In the genomic region with DNA sequence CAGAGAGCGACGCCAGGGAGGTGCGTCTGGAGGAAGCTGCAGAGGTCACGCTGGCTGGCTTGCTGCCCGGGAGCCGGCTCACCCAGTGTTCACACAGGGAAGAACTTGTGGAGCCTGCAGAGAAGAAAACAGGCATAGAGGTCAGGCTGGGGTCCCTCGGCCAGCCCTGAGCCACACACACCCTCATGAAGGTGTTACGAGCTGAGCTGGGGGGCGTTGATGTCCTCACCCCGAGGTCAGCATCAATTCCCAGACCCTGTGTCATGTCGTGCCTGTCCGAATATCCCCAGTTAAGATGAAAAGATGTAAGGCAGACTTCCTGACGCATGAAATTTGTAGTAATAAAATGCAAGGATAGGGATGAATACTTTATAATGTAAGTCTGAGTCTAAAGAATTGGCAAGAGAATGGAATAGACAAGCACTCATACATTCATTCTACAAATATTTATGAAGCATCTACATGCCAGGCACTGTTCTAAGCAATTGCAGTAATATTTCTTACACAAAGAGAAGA, we compare ENCODE assay signal across 9 cellular contexts.
DNase-seq lines count a peak whose midpoint lies in the region; ATAC-seq and TF ChIP-seq lines count a peak whose summit lies in the region.
"Had no signal": no experiment of that assay in that cellular context is flagged by ENCODE, and none has a peak within 500 bp of the region (broad histone marks: within the 10 kb centered on the region; RNA-seq: fewer than 3 reads in every experiment).

No MANE protein-coding gene starts in this region.

- in situ Hi-C loops in ACHN (cut with HindIII; ENCODE audit: low pct_ligation_motif_present, low pct_unique_long_range_greater_than_20kb, low sequenced_read_pairs): no loop called here

- intact Hi-C loops in ovary (cut with DNase I): loop anchor here in 1 of 4 donors (10.0 kb wide), 1 partner anchor 363 kb away; no protein-coding TSS in a partner anchor

- H3K27me3 ChIP-seq in gastroesophageal sphincter: no peaks in the 10 kb centered on the region
- H3K27me3 ChIP-seq in ovary: no peaks in the 10 kb centered on the region

- WGBS in gastroesophageal sphincter (ENCODE audit: low coverage in 1 of 2), 2 donors: 21 to 22% methylated on average over 1 to 3 of the region's 13 CpGs
- 18 to 20% (median 19%) methylated on average over 13 of the region's 13 CpGs for WGBS in ovary, 3 donors

- peak; percentile 85 for ATAC-seq in SK-N-SH treated with all-trans-retinoic acid at 6 μM for 48 hours
- ATAC-seq in gastroesophageal sphincter: peak; percentile 79
- no peak for ATAC-seq in GM19397 (IDR thresholded peaks at IDR 0.05; ENCODE audit: unreplicated experiment)
- no peak for ATAC-seq in HG03196 (IDR thresholded peaks at IDR 0.05; ENCODE audit: unreplicated experiment)

- TF ChIP-seq POLR2A in gastroesophageal sphincter (IDR thresholded peaks at IDR 0.05) (no peak), ovary (IDR thresholded peaks at IDR 0.05) (no peak)

- H3K4me3 ChIP-seq in gastroesophageal sphincter: no peak overlapping the region
- no peak overlapping the region for H3K4me3 ChIP-seq in ovary

- H3K9me3 ChIP-seq in gastroesophageal sphincter (no peaks in the 10 kb centered on the region), ovary (no peaks in the 10 kb centered on the region)

- DNase-seq in ACHN (peak; percentile 74), ovary (peak; percentile 73 to 92 (median 82)), NCI-H146 (lab: John Stamatoyannopoulos, UW) (no peak), HK-2 (ENCODE audit: unreplicated experiment) (no peak)
- DNase-seq: NCI-H2107 had no signal

- TF ChIP-seq CTCF in gastroesophageal sphincter (IDR thresholded peaks at IDR 0.05) (no peak), ovary (IDR thresholded peaks at IDR 0.05) (no peak)

- TF ChIP-seq EP300 in gastroesophageal sphincter (IDR thresholded peaks at IDR 0.05): no peak
- TF ChIP-seq EP300 in ovary (IDR thresholded peaks at IDR 0.05): no peak

- H3K36me3 ChIP-seq in gastroesophageal sphincter: peaks cover 0 to 88% of the 10 kb centered on the region in 2 donors
- no peaks in the 10 kb centered on the region for H3K36me3 ChIP-seq in ovary

- H3K4me1 ChIP-seq in gastroesophageal sphincter (peaks cover 0 to 48% (median 12%) of the 10 kb centered on the region in 3 donors), ovary (ENCODE audit: insufficient read depth) (peaks cover 5% of the 10 kb centered on the region)

- peak overlapping the region; percentile 66 to 81 (median 81) for H3K27ac ChIP-seq in gastroesophageal sphincter
- H3K27ac ChIP-seq in ovary: no peak overlapping the region

TF ChIP-seq in SK-N-SH treated with all-trans-retinoic acid at 6 μM for 48 hours, 23 proteins besides CTCF, POLR2A, EP300 and RAD21 (continues in another document):
- TF ChIP-seq SNAI2 (CRISPR knock-in tag; IDR thresholded peaks at IDR 0.05): no peak
- TF ChIP-seq, protein P1, sequence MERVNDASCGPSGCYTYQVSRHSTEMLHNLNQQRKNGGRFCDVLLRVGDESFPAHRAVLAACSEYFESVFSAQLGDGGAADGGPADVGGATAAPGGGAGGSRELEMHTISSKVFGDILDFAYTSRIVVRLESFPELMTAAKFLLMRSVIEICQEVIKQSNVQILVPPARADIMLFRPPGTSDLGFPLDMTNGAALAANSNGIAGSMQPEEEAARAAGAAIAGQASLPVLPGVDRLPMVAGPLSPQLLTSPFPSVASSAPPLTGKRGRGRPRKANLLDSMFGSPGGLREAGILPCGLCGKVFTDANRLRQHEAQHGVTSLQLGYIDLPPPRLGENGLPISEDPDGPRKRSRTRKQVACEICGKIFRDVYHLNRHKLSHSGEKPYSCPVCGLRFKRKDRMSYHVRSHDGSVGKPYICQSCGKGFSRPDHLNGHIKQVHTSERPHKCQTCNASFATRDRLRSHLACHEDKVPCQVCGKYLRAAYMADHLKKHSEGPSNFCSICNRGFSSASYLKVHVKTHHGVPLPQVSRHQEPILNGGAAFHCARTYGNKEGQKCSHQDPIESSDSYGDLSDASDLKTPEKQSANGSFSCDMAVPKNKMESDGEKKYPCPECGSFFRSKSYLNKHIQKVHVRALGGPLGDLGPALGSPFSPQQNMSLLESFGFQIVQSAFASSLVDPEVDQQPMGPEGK (CRISPR knock-in tag; IDR thresholded peaks at IDR 0.05; ENCODE audit: borderline replicate concordance): no peak
- no peak for TF ChIP-seq ZNF70 (CRISPR knock-in tag; IDR thresholded peaks at IDR 0.05)
- TF ChIP-seq ZC3H10 (CRISPR knock-in tag; IDR thresholded peaks at IDR 0.05): no peak
- no peak for TF ChIP-seq ZNF8 (CRISPR knock-in tag; IDR thresholded peaks at IDR 0.05)
- no peak for TF ChIP-seq PPARA (CRISPR knock-in tag; IDR thresholded peaks at IDR 0.05; ENCODE audit: borderline replicate concordance)
- TF ChIP-seq GLIS3 (CRISPR knock-in tag; IDR thresholded peaks at IDR 0.05): no peak
- no peak for TF ChIP-seq ESRRG (CRISPR knock-in tag; IDR thresholded peaks at IDR 0.05)
- TF ChIP-seq, protein P2, sequence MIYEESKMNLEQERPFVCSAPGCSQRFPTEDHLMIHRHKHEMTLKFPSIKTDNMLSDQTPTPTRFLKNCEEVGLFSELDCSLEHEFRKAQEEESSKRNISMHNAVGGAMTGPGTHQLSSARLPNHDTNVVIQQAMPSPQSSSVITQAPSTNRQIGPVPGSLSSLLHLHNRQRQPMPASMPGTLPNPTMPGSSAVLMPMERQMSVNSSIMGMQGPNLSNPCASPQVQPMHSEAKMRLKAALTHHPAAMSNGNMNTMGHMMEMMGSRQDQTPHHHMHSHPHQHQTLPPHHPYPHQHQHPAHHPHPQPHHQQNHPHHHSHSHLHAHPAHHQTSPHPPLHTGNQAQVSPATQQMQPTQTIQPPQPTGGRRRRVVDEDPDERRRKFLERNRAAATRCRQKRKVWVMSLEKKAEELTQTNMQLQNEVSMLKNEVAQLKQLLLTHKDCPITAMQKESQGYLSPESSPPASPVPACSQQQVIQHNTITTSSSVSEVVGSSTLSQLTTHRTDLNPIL (CRISPR knock-in tag; IDR thresholded peaks at IDR 0.05; ENCODE audit: low read depth): peak; percentile 32; the same call in 1 of the 2 replicates
- TF ChIP-seq, protein P3, sequence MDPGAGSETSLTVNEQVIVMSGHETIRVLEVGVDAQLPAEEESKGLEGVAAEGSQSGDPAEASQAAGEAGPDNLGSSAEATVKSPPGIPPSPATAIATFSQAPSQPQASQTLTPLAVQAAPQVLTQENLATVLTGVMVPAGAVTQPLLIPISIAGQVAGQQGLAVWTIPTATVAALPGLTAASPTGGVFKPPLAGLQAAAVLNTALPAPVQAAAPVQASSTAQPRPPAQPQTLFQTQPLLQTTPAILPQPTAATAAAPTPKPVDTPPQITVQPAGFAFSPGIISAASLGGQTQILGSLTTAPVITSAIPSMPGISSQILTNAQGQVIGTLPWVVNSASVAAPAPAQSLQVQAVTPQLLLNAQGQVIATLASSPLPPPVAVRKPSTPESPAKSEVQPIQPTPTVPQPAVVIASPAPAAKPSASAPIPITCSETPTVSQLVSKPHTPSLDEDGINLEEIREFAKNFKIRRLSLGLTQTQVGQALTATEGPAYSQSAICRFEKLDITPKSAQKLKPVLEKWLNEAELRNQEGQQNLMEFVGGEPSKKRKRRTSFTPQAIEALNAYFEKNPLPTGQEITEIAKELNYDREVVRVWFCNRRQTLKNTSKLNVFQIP (CRISPR knock-in tag; IDR thresholded peaks at IDR 0.05; ENCODE audit: borderline replicate concordance, low read depth): no peak
- no peak for TF ChIP-seq TOX (CRISPR knock-in tag; IDR thresholded peaks at IDR 0.05; ENCODE audit: borderline replicate concordance)
- TF ChIP-seq ZNF565 (CRISPR knock-in tag; conservative IDR thresholded peaks at IDR 0.05; ENCODE audit: low read depth): no peak
- TF ChIP-seq, protein P4, sequence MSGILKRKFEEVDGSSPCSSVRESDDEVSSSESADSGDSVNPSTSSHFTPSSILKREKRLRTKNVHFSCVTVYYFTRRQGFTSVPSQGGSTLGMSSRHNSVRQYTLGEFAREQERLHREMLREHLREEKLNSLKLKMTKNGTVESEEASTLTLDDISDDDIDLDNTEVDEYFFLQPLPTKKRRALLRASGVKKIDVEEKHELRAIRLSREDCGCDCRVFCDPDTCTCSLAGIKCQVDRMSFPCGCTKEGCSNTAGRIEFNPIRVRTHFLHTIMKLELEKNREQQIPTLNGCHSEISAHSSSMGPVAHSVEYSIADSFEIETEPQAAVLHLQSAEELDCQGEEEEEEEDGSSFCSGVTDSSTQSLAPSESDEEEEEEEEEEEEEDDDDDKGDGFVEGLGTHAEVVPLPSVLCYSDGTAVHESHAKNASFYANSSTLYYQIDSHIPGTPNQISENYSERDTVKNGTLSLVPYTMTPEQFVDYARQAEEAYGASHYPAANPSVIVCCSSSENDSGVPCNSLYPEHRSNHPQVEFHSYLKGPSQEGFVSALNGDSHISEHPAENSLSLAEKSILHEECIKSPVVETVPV (CRISPR knock-in tag; IDR thresholded peaks at IDR 0.05): no peak
- TF ChIP-seq ZFP3 (CRISPR knock-in tag; IDR thresholded peaks at IDR 0.05): no peak
- TF ChIP-seq, protein P5, sequence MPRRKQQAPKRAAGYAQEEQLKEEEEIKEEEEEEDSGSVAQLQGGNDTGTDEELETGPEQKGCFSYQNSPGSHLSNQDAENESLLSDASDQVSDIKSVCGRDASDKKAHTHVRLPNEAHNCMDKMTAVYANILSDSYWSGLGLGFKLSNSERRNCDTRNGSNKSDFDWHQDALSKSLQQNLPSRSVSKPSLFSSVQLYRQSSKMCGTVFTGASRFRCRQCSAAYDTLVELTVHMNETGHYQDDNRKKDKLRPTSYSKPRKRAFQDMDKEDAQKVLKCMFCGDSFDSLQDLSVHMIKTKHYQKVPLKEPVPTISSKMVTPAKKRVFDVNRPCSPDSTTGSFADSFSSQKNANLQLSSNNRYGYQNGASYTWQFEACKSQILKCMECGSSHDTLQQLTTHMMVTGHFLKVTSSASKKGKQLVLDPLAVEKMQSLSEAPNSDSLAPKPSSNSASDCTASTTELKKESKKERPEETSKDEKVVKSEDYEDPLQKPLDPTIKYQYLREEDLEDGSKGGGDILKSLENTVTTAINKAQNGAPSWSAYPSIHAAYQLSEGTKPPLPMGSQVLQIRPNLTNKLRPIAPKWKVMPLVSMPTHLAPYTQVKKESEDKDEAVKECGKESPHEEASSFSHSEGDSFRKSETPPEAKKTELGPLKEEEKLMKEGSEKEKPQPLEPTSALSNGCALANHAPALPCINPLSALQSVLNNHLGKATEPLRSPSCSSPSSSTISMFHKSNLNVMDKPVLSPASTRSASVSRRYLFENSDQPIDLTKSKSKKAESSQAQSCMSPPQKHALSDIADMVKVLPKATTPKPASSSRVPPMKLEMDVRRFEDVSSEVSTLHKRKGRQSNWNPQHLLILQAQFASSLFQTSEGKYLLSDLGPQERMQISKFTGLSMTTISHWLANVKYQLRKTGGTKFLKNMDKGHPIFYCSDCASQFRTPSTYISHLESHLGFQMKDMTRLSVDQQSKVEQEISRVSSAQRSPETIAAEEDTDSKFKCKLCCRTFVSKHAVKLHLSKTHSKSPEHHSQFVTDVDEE (CRISPR knock-in tag; IDR thresholded peaks at IDR 0.05): peak; percentile 42; the same call in 1 of the 2 replicates
- peak; percentile 38; the same call in 1 of the 2 replicates for TF ChIP-seq ISL1 (CRISPR knock-in tag; IDR thresholded peaks at IDR 0.05)
- TF ChIP-seq TCF4 (CRISPR knock-in tag; IDR thresholded peaks at IDR 0.05; ENCODE audit: borderline replicate concordance): no peak
- TF ChIP-seq RARB (CRISPR knock-in tag; IDR thresholded peaks at IDR 0.05): no peak

Comparison
In these comparisons a context has a peak if more than half of its experiments do, and no peak if none do; other contexts are left out.
1. DNase-seq: peak in ACHN (single experiment) and ovary (5 of 5); none in NCI-H146 (single experiment) and HK-2 (single experiment).
2. ATAC-seq: peak in SK-N-SH treated with all-trans-retinoic acid at 6 μM for 48 hours (single experiment) and gastroesophageal sphincter (single experiment); none in GM19397 (single experiment) and HG03196 (single experiment).
3. H3K27ac ChIP-seq: peak in gastroesophageal sphincter (4 of 4); none in ovary (0 of 2).